Comparison of ENCODE assay signal across 1 cellular context in genomic region chr6:5003604-5004372, GRCh38.
A peak's percentile ranks its signal among the peaks of the same experiment; 100 is the strongest.
TF ChIP-seq lines count a peak whose summit lies in the region.

Gene RPP40, minus strand, starts transcription at chr6:5004037. Its CDS starts 35 bp downstream, at chr6:5004002.

TF ChIP-seq in K562, 482 proteins besides CTCF, POLR2A, EP300 and RAD21 (continued from another document and continues in another):
- TF ChIP-seq NR0B1 (IDR thresholded peaks at IDR 0.05; ENCODE audit: partially characterized antibody): no peak
- TF ChIP-seq ZNF124 (CRISPR knock-in tag; IDR thresholded peaks at IDR 0.05): no peak
- TF ChIP-seq, protein P1, sequence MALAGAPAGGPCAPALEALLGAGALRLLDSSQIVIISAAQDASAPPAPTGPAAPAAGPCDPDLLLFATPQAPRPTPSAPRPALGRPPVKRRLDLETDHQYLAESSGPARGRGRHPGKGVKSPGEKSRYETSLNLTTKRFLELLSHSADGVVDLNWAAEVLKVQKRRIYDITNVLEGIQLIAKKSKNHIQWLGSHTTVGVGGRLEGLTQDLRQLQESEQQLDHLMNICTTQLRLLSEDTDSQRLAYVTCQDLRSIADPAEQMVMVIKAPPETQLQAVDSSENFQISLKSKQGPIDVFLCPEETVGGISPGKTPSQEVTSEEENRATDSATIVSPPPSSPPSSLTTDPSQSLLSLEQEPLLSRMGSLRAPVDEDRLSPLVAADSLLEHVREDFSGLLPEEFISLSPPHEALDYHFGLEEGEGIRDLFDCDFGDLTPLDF (CRISPR knock-in tag; IDR thresholded peaks at IDR 0.05): peak; percentile 14; the same call in 1 of the 2 replicates
- TF ChIP-seq E2F3 (CRISPR knock-in tag; IDR thresholded peaks at IDR 0.05): no peak
- TF ChIP-seq ELF4 (CRISPR knock-in tag; IDR thresholded peaks at IDR 0.05): 0 out of 2 replicates have a peak, but pooled peaks have one; percentile 40
- TF ChIP-seq ILK (tag; IDR thresholded peaks at IDR 0.05; ENCODE audit: borderline replicate concordance, low read depth): no peak
- no peak for TF ChIP-seq ZNF253 (CRISPR knock-in tag; conservative IDR thresholded peaks at IDR 0.05)
- TF ChIP-seq KLF10 (CRISPR knock-in tag; IDR thresholded peaks at IDR 0.05): no peak
- no peak for TF ChIP-seq TAL1 (IDR thresholded peaks at IDR 0.05)
- no peak for TF ChIP-seq NR2C1 (IDR thresholded peaks at IDR 0.05)
- TF ChIP-seq NR2C1 (tag; IDR thresholded peaks at IDR 0.05): peak; percentile 48; the same call in 1 of the 2 replicates
- no peak for TF ChIP-seq ARID3B (CRISPR knock-in tag; IDR thresholded peaks at IDR 0.05; ENCODE audit: borderline replicate concordance)
- TF ChIP-seq ERF (CRISPR knock-in tag; IDR thresholded peaks at IDR 0.05): no peak
- TF ChIP-seq, protein P2, sequence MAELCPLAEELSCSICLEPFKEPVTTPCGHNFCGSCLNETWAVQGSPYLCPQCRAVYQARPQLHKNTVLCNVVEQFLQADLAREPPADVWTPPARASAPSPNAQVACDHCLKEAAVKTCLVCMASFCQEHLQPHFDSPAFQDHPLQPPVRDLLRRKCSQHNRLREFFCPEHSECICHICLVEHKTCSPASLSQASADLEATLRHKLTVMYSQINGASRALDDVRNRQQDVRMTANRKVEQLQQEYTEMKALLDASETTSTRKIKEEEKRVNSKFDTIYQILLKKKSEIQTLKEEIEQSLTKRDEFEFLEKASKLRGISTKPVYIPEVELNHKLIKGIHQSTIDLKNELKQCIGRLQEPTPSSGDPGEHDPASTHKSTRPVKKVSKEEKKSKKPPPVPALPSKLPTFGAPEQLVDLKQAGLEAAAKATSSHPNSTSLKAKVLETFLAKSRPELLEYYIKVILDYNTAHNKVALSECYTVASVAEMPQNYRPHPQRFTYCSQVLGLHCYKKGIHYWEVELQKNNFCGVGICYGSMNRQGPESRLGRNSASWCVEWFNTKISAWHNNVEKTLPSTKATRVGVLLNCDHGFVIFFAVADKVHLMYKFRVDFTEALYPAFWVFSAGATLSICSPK (IDR thresholded peaks at IDR 0.05; ENCODE audit: borderline replicate concordance): peak; percentile 69; the same call in 1 of the 2 replicates
- TF ChIP-seq CHD7 (IDR thresholded peaks at IDR 0.05; ENCODE audit: low read depth, low read length): no peak
- TF ChIP-seq BRD9 (IDR thresholded peaks at IDR 0.05; ENCODE audit: low read depth, partially characterized antibody): peak; percentile 69
- no peak for TF ChIP-seq KLF16 (IDR thresholded peaks at IDR 0.05)
- no peak for TF ChIP-seq NR4A1 (CRISPR knock-in tag; IDR thresholded peaks at IDR 0.05)
- TF ChIP-seq NR4A1 (tag; IDR thresholded peaks at IDR 0.05): no peak
- no peak for TF ChIP-seq IRF1 (CRISPR knock-in tag; IDR thresholded peaks at IDR 0.05; ENCODE audit: borderline replicate concordance)
- no peak for TF ChIP-seq CHCHD3 (CRISPR knock-in tag; IDR thresholded peaks at IDR 0.05)
- no peak for TF ChIP-seq BMI1 (IDR thresholded peaks at IDR 0.05; ENCODE audit: low read length)
- TF ChIP-seq, protein P3, sequence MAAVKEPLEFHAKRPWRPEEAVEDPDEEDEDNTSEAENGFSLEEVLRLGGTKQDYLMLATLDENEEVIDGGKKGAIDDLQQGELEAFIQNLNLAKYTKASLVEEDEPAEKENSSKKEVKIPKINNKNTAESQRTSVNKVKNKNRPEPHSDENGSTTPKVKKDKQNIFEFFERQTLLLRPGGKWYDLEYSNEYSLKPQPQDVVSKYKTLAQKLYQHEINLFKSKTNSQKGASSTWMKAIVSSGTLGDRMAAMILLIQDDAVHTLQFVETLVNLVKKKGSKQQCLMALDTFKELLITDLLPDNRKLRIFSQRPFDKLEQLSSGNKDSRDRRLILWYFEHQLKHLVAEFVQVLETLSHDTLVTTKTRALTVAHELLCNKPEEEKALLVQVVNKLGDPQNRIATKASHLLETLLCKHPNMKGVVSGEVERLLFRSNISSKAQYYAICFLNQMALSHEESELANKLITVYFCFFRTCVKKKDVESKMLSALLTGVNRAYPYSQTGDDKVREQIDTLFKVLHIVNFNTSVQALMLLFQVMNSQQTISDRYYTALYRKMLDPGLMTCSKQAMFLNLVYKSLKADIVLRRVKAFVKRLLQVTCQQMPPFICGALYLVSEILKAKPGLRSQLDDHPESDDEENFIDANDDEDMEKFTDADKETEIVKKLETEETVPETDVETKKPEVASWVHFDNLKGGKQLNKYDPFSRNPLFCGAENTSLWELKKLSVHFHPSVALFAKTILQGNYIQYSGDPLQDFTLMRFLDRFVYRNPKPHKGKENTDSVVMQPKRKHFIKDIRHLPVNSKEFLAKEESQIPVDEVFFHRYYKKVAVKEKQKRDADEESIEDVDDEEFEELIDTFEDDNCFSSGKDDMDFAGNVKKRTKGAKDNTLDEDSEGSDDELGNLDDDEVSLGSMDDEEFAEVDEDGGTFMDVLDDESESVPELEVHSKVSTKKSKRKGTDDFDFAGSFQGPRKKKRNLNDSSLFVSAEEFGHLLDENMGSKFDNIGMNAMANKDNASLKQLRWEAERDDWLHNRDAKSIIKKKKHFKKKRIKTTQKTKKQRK (IDR thresholded peaks at IDR 0.05; ENCODE audit: borderline replicate concordance, low read depth, low read length): no peak
- TF ChIP-seq CBFB (CRISPR knock-in tag; IDR thresholded peaks at IDR 0.05): no peak
- TF ChIP-seq HMBOX1 (IDR thresholded peaks at IDR 0.05): no peak
- TF ChIP-seq MEF2A (IDR thresholded peaks at IDR 0.05; ENCODE audit: control insufficient read depth, low read depth, low read length): no peak
- TF ChIP-seq, protein P4, sequence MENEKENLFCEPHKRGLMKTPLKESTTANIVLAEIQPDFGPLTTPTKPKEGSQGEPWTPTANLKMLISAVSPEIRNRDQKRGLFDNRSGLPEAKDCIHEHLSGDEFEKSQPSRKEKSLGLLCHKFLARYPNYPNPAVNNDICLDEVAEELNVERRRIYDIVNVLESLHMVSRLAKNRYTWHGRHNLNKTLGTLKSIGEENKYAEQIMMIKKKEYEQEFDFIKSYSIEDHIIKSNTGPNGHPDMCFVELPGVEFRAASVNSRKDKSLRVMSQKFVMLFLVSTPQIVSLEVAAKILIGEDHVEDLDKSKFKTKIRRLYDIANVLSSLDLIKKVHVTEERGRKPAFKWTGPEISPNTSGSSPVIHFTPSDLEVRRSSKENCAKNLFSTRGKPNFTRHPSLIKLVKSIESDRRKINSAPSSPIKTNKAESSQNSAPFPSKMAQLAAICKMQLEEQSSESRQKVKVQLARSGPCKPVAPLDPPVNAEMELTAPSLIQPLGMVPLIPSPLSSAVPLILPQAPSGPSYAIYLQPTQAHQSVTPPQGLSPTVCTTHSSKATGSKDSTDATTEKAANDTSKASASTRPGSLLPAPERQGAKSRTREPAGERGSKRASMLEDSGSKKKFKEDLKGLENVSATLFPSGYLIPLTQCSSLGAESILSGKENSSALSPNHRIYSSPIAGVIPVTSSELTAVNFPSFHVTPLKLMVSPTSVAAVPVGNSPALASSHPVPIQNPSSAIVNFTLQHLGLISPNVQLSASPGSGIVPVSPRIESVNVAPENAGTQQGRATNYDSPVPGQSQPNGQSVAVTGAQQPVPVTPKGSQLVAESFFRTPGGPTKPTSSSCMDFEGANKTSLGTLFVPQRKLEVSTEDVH (IDR thresholded peaks at IDR 0.05; ENCODE audit: low read depth, partially characterized antibody): no peak
- no peak for TF ChIP-seq ZBTB17 (CRISPR knock-in tag; IDR thresholded peaks at IDR 0.05)
